Comparison of ENCODE assay signal across 17 cellular contexts in the genomic region with DNA sequence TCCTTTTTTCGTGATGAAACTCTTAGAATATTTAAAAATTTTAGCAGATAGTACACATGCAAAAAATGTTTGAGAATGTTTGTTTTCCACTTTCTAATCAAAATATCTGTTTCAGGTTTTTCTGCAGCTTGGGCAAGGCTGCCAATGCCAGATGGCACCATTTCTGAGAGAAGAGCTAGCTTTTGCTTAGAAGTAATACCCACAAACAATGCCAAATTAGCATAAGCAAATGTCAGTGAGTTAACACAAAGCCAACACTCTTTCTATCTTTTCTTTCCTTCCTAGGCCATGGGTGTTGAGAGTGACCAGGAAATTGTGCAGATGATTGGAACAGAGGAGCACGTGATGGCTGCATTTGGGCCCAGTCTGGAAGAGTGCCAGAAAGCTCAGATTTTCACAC. TPM values are rescaled to one million over a fixed set of nuclear protein-coding genes. Genes with fewer than 3 reads are reported as not detected.
DNase-seq lines count a peak whose midpoint lies in the region; ATAC-seq and TF ChIP-seq lines count a peak whose summit lies in the region.
"Had no signal": no experiment of that assay in that cellular context is flagged by ENCODE, and none has a peak within 500 bp of the region (broad histone marks: within the 10 kb centered on the region; RNA-seq: fewer than 3 reads in every experiment).

No MANE protein-coding gene starts in this region.

- ATAC-seq in GM23338 (no peak), natural killer cell (no peak)
- no peak for ATAC-seq in activated naive CD4-positive, alpha-beta T cell treated with anti-CD3 and anti-CD28 coated beads, Interleukin-2, amount 50 U/mL, for 72 hours
- ATAC-seq: GM12878 had no signal

- no peak overlapping the region for H2AFZ ChIP-seq in GM23338
- H2AFZ ChIP-seq: GM23248 had no signal

- peaks cover 1% of the 10 kb centered on the region; the same call in 2 of the 3 replicates for H3K4me1 Mint-ChIP-seq in GM23338
- H3K4me1 Mint-ChIP-seq in natural killer cell, result no peaks in the 10 kb centered on the region
- H3K4me1 Mint-ChIP-seq: CD8-positive, alpha-beta memory T cell had no signal

- DNase-seq in DMS 273 (lab: John Stamatoyannopoulos, UW; ENCODE audit: unreplicated experiment), result peak; percentile 17
- no peak for DNase-seq in DMS 273 treated with DMSO at 0.1 percent for 48 hours (lab: John Stamatoyannopoulos, UW)
- DNase-seq in NCI-H345 (lab: John Stamatoyannopoulos, UW), result peak; percentile 34
- no peak for DNase-seq in NCI-H345 treated with DMSO at 0.1 percent for 48 hours (lab: John Stamatoyannopoulos, UW; ENCODE audit: unreplicated experiment)
- no peak for DNase-seq in GM23338 (ENCODE audit: low spot score)
- DNase-seq in cerebellum (ENCODE audit: low spot score), result peak; percentile 58
- DNase-seq in activated naive CD4-positive, alpha-beta T cell treated with anti-CD3 and anti-CD28 coated beads, Interleukin-2, amount 50 U/mL, for 72 hours (ENCODE audit: low spot score in 2 of 2), result no peak
- DNase-seq in natural killer cell, result no peak
- DNase-seq: BE2C; Caco-2; CD4-positive, CD25-positive, alpha-beta regulatory T cell; CD8-positive, alpha-beta memory T cell; DMS79 treated with DMSO at 0.1 percent for 48 hours; GM23248; HCEC 1CT had no signal

- no peaks in the 10 kb centered on the region for H3F3A ChIP-seq in GM23338 (replicated peaks; ENCODE audit: low read depth)

- intact Hi-C loops in natural killer cell (cut with micrococcal nuclease), result no loop called here

- H3K4me3 Mint-ChIP-seq in GM23338, result no peak overlapping the region
- no peak overlapping the region for H3K4me3 Mint-ChIP-seq in natural killer cell
- H3K4me3 Mint-ChIP-seq: CD4-positive, CD25-positive, alpha-beta regulatory T cell; CD8-positive, alpha-beta memory T cell had no signal

- H3K4me1 ChIP-seq in GM23338 (ENCODE audit: insufficient read depth), result peaks cover 7% of the 10 kb centered on the region; the same call in 1 of the 2 replicates
- H3K4me1 ChIP-seq: BE2C, Caco-2 had no signal

- H3K27me3 Mint-ChIP-seq in GM23338 (ENCODE audit: insufficient read depth, low read depth, poor library complexity), result peaks cover 3% of the 10 kb centered on the region
- H3K27me3 Mint-ChIP-seq in natural killer cell (ENCODE audit: low read depth in 2 of 2), result no peaks in the 10 kb centered on the region
- H3K27me3 Mint-ChIP-seq: CD4-positive, CD25-positive, alpha-beta regulatory T cell; CD8-positive, alpha-beta memory T cell had no signal

- no peaks in the 10 kb centered on the region for H3K27me3 ChIP-seq in GM23338 (ENCODE audit: insufficient read depth)
- H3K27me3 ChIP-seq: BE2C had no signal

- TF ChIP-seq CTCF in GM23338 (conservative IDR thresholded peaks at IDR 0.05; ENCODE audit: low read depth in 2 of 2), result no peak
- no peak for TF ChIP-seq CTCF in natural killer cell (IDR thresholded peaks at IDR 0.05)

- H3K79me2 ChIP-seq in GM23338 (replicated peaks; ENCODE audit: insufficient read depth), result no peaks in the 10 kb centered on the region

- no peak overlapping the region for H3K4me2 ChIP-seq in GM23338

- H3K27ac Mint-ChIP-seq in GM23338, result peak overlapping the region; percentile 14; the same call in 1 of the 2 replicates
- no peak overlapping the region for H3K27ac Mint-ChIP-seq in activated naive CD4-positive, alpha-beta T cell treated with anti-CD3 and anti-CD28 coated beads, Interleukin-2, amount 50 U/mL, for 72 hours
- no peak overlapping the region for H3K27ac Mint-ChIP-seq in natural killer cell

- H3K27ac ChIP-seq in GM23338 (ENCODE audit: low read depth), result no peak overlapping the region
- H3K27ac ChIP-seq: 22Rv1, GM23248 had no signal

- H3K36me3 Mint-ChIP-seq in GM23338 (ENCODE audit: low read depth), result peaks cover 46% of the 10 kb centered on the region
- peaks cover 26 to 28% of the 10 kb centered on the region in 2 donors for H3K36me3 Mint-ChIP-seq in activated naive CD4-positive, alpha-beta T cell treated with anti-CD3 and anti-CD28 coated beads, Interleukin-2, amount 50 U/mL, for 72 hours
- H3K36me3 Mint-ChIP-seq in natural killer cell, result peaks cover 26% of the 10 kb centered on the region

- H3K9me3 Mint-ChIP-seq in GM23338 (peaks cover 17% of the 10 kb centered on the region), natural killer cell (no peaks in the 10 kb centered on the region)
- no peaks in the 10 kb centered on the region for H3K9me3 Mint-ChIP-seq in activated naive CD4-positive, alpha-beta T cell treated with anti-CD3 and anti-CD28 coated beads, Interleukin-2, amount 50 U/mL, for 72 hours
- H3K9me3 Mint-ChIP-seq: CD4-positive, CD25-positive, alpha-beta regulatory T cell; CD8-positive, alpha-beta memory T cell had no signal

- H3K36me3 ChIP-seq in GM23338 (ENCODE audit: insufficient read depth), result peaks cover 21% of the 10 kb centered on the region

- no peak overlapping the region for H3K4me3 ChIP-seq in GM23338
- H3K4me3 ChIP-seq: GM12878, GM23248 had no signal

- H4K20me1 ChIP-seq in GM23338 (replicated peaks; ENCODE audit: insufficient read depth), result no peaks in the 10 kb centered on the region

- no peaks in the 10 kb centered on the region for H3K9me2 ChIP-seq in GM23338 (ENCODE audit: insufficient read depth)

TF ChIP-seq in GM23338, 12 proteins besides CTCF, POLR2A, EP300 and RAD21 (continues in another document):
- TF ChIP-seq STAT1 (IDR thresholded peaks at IDR 0.05; ENCODE audit: unreplicated experiment), result no peak
- TF ChIP-seq EZH2 (IDR thresholded peaks at IDR 0.05; ENCODE audit: low read depth, unreplicated experiment), result no peak
- TF ChIP-seq, protein P1, sequence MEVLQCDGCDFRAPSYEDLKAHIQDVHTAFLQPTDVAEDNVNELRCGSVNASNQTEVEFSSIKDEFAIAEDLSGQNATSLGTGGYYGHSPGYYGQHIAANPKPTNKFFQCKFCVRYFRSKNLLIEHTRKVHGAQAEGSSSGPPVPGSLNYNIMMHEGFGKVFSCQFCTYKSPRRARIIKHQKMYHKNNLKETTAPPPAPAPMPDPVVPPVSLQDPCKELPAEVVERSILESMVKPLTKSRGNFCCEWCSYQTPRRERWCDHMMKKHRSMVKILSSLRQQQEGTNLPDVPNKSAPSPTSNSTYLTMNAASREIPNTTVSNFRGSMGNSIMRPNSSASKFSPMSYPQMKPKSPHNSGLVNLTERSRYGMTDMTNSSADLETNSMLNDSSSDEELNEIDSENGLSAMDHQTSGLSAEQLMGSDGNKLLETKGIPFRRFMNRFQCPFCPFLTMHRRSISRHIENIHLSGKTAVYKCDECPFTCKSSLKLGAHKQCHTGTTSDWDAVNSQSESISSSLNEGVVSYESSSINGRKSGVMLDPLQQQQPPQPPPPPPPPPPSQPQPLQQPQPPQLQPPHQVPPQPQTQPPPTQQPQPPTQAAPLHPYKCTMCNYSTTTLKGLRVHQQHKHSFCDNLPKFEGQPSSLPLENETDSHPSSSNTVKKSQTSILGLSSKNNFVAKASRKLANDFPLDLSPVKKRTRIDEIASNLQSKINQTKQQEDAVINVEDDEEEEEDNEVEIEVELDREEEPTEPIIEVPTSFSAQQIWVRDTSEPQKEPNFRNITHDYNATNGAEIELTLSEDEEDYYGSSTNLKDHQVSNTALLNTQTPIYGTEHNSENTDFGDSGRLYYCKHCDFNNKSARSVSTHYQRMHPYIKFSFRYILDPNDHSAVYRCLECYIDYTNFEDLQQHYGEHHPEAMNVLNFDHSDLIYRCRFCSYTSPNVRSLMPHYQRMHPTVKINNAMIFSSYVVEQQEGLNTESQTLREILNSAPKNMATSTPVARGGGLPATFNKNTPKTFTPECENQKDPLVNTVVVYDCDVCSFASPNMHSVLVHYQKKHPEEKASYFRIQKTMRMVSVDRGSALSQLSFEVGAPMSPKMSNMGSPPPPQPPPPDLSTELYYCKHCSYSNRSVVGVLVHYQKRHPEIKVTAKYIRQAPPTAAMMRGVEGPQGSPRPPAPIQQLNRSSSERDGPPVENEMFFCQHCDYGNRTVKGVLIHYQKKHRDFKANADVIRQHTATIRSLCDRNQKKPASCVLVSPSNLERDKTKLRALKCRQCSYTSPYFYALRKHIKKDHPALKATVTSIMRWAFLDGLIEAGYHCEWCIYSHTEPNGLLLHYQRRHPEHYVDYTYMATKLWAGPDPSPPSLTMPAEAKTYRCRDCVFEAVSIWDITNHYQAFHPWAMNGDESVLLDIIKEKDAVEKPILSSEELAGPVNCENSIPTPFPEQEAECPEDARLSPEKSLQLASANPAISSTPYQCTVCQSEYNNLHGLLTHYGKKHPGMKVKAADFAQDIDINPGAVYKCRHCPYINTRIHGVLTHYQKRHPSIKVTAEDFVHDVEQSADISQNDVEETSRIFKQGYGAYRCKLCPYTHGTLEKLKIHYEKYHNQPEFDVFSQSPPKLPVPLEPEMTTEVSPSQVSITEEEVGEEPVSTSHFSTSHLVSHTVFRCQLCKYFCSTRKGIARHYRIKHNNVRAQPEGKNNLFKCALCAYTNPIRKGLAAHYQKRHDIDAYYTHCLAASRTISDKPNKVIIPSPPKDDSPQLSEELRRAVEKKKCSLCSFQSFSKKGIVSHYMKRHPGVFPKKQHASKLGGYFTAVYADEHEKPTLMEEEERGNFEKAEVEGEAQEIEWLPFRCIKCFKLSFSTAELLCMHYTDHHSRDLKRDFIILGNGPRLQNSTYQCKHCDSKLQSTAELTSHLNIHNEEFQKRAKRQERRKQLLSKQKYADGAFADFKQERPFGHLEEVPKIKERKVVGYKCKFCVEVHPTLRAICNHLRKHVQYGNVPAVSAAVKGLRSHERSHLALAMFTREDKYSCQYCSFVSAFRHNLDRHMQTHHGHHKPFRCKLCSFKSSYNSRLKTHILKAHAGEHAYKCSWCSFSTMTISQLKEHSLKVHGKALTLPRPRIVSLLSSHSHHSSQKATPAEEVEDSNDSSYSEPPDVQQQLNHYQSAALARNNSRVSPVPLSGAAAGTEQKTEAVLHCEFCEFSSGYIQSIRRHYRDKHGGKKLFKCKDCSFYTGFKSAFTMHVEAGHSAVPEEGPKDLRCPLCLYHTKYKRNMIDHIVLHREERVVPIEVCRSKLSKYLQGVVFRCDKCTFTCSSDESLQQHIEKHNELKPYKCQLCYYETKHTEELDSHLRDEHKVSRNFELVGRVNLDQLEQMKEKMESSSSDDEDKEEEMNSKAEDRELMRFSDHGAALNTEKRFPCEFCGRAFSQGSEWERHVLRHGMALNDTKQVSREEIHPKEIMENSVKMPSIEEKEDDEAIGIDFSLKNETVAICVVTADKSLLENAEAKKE (CRISPR knock-in tag; IDR thresholded peaks at IDR 0.05), result no peak
- no peak for TF ChIP-seq POLR2AphosphoS5 (IDR thresholded peaks at IDR 0.05; ENCODE audit: low read depth)
- TF ChIP-seq JUNB (IDR thresholded peaks at IDR 0.05; ENCODE audit: unreplicated experiment), result no peak
- TF ChIP-seq CREB1 (CRISPR knock-in tag; IDR thresholded peaks at IDR 0.05; ENCODE audit: low read depth), result no peak
- no peak for TF ChIP-seq ZNF331 (CRISPR knock-in tag; IDR thresholded peaks at IDR 0.05; ENCODE audit: low read depth)
- TF ChIP-seq ZNF114 (CRISPR knock-in tag; IDR thresholded peaks at IDR 0.05), result no peak

RNA-seq across cellular contexts. Expression of a gene that starts 35.2 kb away (rescaled TPM):
- 11.7 and 14.6 TPM in 2 replicates for total RNA-seq in GM23338 (2014; rRNA removed; shearing (Covaris generic))
- polyA plus RNA-seq in GM23338 (2016; fragmentation: Nextera tagmentation; extraction: Ambion mirVana), result 3.9 and 4.0 TPM in 2 replicates
- total RNA-seq in cerebellum, result 18.1 TPM
- total RNA-seq in activated naive CD4-positive, alpha-beta T cell treated with anti-CD3 and anti-CD28 coated beads, Interleukin-2, amount 50 U/mL, for 72 hours, result 1 to 10 TPM; 3.6 to 6.4 TPM
- 1 to 10 TPM; 3.8 to 8.1 (median 5.4) TPM for total RNA-seq in natural killer cell

Comparison
In these comparisons a context has a peak if more than half of its experiments do, and no peak if none do; other contexts are left out.
1. DNase-seq: peak in DMS 273 (single experiment), NCI-H345 (single experiment) and cerebellum (single experiment); none in DMS 273 treated with DMSO at 0.1 percent for 48 hours (single experiment), NCI-H345 treated with DMSO at 0.1 percent for 48 hours (single experiment), GM23338 (single experiment), activated naive CD4-positive, alpha-beta T cell treated with anti-CD3 and anti-CD28 coated beads, Interleukin-2, amount 50 U/mL, for 72 hours (0 of 2) and natural killer cell (single experiment).